22 cellular contexts compared by ENCODE assay signal in genomic region chr11:66548774-66549630, GRCh38. TPM values are rescaled to one million over a fixed set of nuclear protein-coding genes. Genes with fewer than 3 reads are reported as not detected.
DNase-seq lines count a peak whose midpoint lies in the region; ATAC-seq and TF ChIP-seq lines count a peak whose summit lies in the region.
"Had no signal": no experiment of that assay in that cellular context is flagged by ENCODE, and none has a peak within 500 bp of the region (broad histone marks: within the 10 kb centered on the region; RNA-seq: fewer than 3 reads in every experiment).

No MANE protein-coding gene starts in this region.

- no peak overlapping the region for H3K4me2 ChIP-seq in mesendoderm (ENCODE audit: low read length)

- H3K56ac ChIP-seq in mesendoderm (ENCODE audit: low read length) = no peak overlapping the region

- no peaks in the 10 kb centered on the region for H3K79me1 ChIP-seq in mesendoderm (ENCODE audit: low read length)

- H3K4me1 ChIP-seq in cardiac muscle cell (ENCODE audit: low read depth) (peaks cover 4% of the 10 kb centered on the region), mesendoderm (ENCODE audit: control insufficient read depth, low read depth, low read length) (no peaks in the 10 kb centered on the region)

- H3K4me3 ChIP-seq in cardiac muscle cell = no peak overlapping the region
- H3K4me3 ChIP-seq in mesendoderm (ENCODE audit: low read length) = no peak overlapping the region
- H3K4me3 ChIP-seq: heart right ventricle, stomach had no signal

- WGBS in mesendoderm (ENCODE audit: extremely low coverage, insufficient coverage, low lambda C conversion rate) = no CpG with 5 or more reads among the region's 16 CpGs

- DNase-seq in cardiac muscle cell (ENCODE audit: low read depth in 1 of 2, low spot score in 1 of 2) (no peak), cardiac septum (ENCODE audit: low spot score) (no peak), mesendoderm (peak; percentile 27), NAMALWA (ENCODE audit: low spot score) (no peak), GM20000 (ENCODE audit: low spot score) (no peak)
- DNase-seq: activated B cell treated with CpG ODN at 0.5 μM for 24 hours; amniotic stem cell; cerebellar nuclear complex; DMS153; effector memory CD4-positive, alpha-beta T cell; heart right ventricle; KBM-7; kidney; SHP77 treated with DMSO at 0.1 percent for 48 hours; stomach had no signal

- no peak for ATAC-seq in GM18907 (IDR thresholded peaks at IDR 0.05; ENCODE audit: unreplicated experiment)
- ATAC-seq: heart right ventricle had no signal

- H3K27me3 ChIP-seq in cardiac muscle cell (no peaks in the 10 kb centered on the region), mesendoderm (ENCODE audit: insufficient read depth, low read length, poor library complexity) (no peaks in the 10 kb centered on the region)
- H3K27me3 ChIP-seq: heart right ventricle had no signal

- H3K79me2 ChIP-seq in mesendoderm (ENCODE audit: control insufficient read depth, insufficient read depth, low read length) = no peaks in the 10 kb centered on the region

- H3K36me3 ChIP-seq in cardiac muscle cell (no peaks in the 10 kb centered on the region), mesendoderm (ENCODE audit: control insufficient read depth, insufficient read depth, low read length) (no peaks in the 10 kb centered on the region)
- H3K36me3 ChIP-seq: heart right ventricle, neutrophil, stomach had no signal

- no peak overlapping the region for H2BK5ac ChIP-seq in mesendoderm (ENCODE audit: low read length)

- no peak overlapping the region for H3K9ac ChIP-seq in mesendoderm (ENCODE audit: low read length)

- intact Hi-C loops in cardiac septum (cut with DNase I) = no loop called here

- no peak overlapping the region for H3K18ac ChIP-seq in mesendoderm (ENCODE audit: low read length)

- H3K23ac ChIP-seq in mesendoderm (ENCODE audit: low read length) = no peak overlapping the region

- no peak overlapping the region for H4K8ac ChIP-seq in mesendoderm (ENCODE audit: low read depth, low read length)

- H4K5ac ChIP-seq in mesendoderm (ENCODE audit: low read length) = no peak overlapping the region

- no peaks in the 10 kb centered on the region for H3K9me3 ChIP-seq in cardiac muscle cell (ENCODE audit: low read depth)
- H3K9me3 ChIP-seq: heart right ventricle, neutrophil, stomach had no signal

- no peak overlapping the region for H2BK15ac ChIP-seq in mesendoderm (replicated peaks; ENCODE audit: low read depth)

- H3K27ac ChIP-seq in cardiac muscle cell = peak overlapping the region; percentile 72
- no peak overlapping the region for H3K27ac ChIP-seq in mesendoderm (ENCODE audit: low read depth, low read length)
- H3K27ac ChIP-seq: C4-2B, heart right ventricle, HL-60, neutrophil, stomach had no signal

- no peak overlapping the region for H2BK120ac ChIP-seq in mesendoderm (ENCODE audit: low read depth, low read length)

- no peak overlapping the region for H2AK5ac ChIP-seq in mesendoderm (ENCODE audit: low read length)

- no peak for TF ChIP-seq CTCF in cardiac muscle cell (IDR thresholded peaks at IDR 0.05; ENCODE audit: low read depth, low read length)
- TF ChIP-seq CTCF in GM20000 (IDR thresholded peaks at IDR 0.05; ENCODE audit: extremely low read depth, missing control alignments) = no peak

- H3K4ac ChIP-seq in mesendoderm (ENCODE audit: low read depth, low read length) = no peak overlapping the region

RNA-seq across cellular contexts. Expression of gene ACTN3, which starts 2.3 kb away (rescaled TPM):
- 74.2 and 189 TPM in 2 replicates for total RNA-seq in cardiac muscle cell
- 111 and 322 TPM in 2 replicates for polyA plus RNA-seq in cardiac muscle cell
- total RNA-seq in cardiac septum = 0.11 TPM
- polyA plus RNA-seq in mesendoderm (2013, experiment 1 of 2) = 0.86 TPM
- polyA plus RNA-seq in mesendoderm (2013, experiment 2 of 2) = 0.87 TPM
- total RNA-seq: A673, activated B cell treated with CpG ODN at 0.5 μM for 24 hours, H4, stomach had no signal
- polyA plus RNA-seq: fibroblast of lung had no signal

RNA-seq across cellular contexts. Expression of gene ZDHHC24, which starts 3.2 kb away (rescaled TPM):
- total RNA-seq in cardiac muscle cell (14.7 and 21.6 TPM in 2 replicates), cardiac septum (5.8 TPM)
- polyA plus RNA-seq in cardiac muscle cell = 15.2 and 16.9 TPM in 2 replicates
- polyA plus RNA-seq in mesendoderm (2013, experiment 1 of 2) = 2.6 TPM
- 2.6 TPM for polyA plus RNA-seq in mesendoderm (2013, experiment 2 of 2)

RNA-seq across cellular contexts. Expression of gene CTSF, which starts 19.4 kb away (rescaled TPM):
- 15.2 and 45.6 TPM in 2 replicates for total RNA-seq in cardiac muscle cell
- 16.8 and 51.0 TPM in 2 replicates for polyA plus RNA-seq in cardiac muscle cell
- 57.6 TPM for total RNA-seq in cardiac septum
- 0.22 TPM for polyA plus RNA-seq in mesendoderm (2013, experiment 1 of 2)
- 0.32 TPM for polyA plus RNA-seq in mesendoderm (2013, experiment 2 of 2)

RNA-seq across cellular contexts. Expression of gene BBS1, which starts 38.6 kb away (rescaled TPM):
- total RNA-seq in cardiac muscle cell (100 and 106 TPM in 2 replicates), cardiac septum (19.5 TPM)
- polyA plus RNA-seq in cardiac muscle cell = 59.7 and 62.7 TPM in 2 replicates
- 9.1 TPM for polyA plus RNA-seq in mesendoderm (2013, experiment 1 of 2)
- 9.0 TPM for polyA plus RNA-seq in mesendoderm (2013, experiment 2 of 2)

RNA-seq across cellular contexts. Expression of gene CCDC87, which starts 43.9 kb away (rescaled TPM):
- total RNA-seq in cardiac muscle cell = 2.7 and 3.9 TPM in 2 replicates
- polyA plus RNA-seq in cardiac muscle cell = 1.2 and 4.8 TPM in 2 replicates
- 0.43 TPM for total RNA-seq in cardiac septum
- 0.21 TPM for polyA plus RNA-seq in mesendoderm (2013, experiment 1 of 2)
- 0.15 TPM for polyA plus RNA-seq in mesendoderm (2013, experiment 2 of 2)

Comparison
In these comparisons a context has a peak if more than half of its experiments do, and no peak if none do; other contexts are left out.
1. RNA of gene ACTN3, which starts 2.3 kb away (total RNA-seq): 74.2 to 189 TPM in cardiac muscle cell; 0.11 TPM in cardiac septum (single experiment); every median in the first group is over 10 times any median in the second.